In the genomic region with DNA sequence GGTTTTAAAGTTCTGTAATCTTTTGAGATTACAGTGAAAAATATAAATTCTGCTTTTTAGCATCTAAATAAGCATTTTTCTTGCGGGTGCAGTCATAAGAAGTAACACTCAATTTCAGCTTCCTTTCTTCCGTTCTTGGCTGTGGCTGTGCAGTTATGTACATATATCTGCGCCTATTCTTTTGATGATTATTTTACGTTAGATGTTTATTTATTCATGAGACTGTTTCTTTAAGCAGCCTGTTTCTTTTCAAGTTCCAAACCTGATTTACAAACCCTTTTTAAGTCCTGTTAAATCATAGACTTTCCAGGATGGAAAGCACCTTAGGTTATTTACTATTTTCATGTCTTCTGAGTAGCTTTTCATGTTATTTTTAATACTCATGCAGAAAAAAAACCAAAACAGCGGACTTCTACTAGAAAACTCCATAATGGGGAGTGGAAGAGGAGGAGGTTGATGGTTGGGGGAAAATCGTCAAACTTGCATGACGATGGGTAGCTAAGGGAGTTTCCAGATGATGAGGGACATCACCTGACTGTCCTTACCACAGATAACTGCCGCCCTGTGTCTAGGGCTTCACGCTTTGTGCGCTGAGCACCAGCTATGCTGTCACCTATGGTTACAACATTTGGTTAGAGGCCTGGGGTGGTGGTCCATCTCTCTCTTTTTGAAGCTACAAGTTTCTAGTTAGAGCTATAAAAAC, we compare ENCODE assay signal across 9 cellular contexts. TPM values are rescaled to one million over a fixed set of nuclear protein-coding genes. Genes with fewer than 3 reads are reported as not detected.
A peak's percentile ranks its signal among the peaks of the same experiment; 100 is the strongest.
DNase-seq lines count a peak whose midpoint lies in the region; ATAC-seq and TF ChIP-seq lines count a peak whose summit lies in the region.
"Had no signal": no experiment of that assay in that cellular context is flagged by ENCODE, and none has a peak within 500 bp of the region (broad histone marks: within the 10 kb centered on the region; RNA-seq: fewer than 3 reads in every experiment).

No MANE protein-coding gene starts in this region.

- H3K4me1 ChIP-seq in aorta (ENCODE audit: control insufficient read depth in 1 of 2, insufficient read depth in 2 of 2, low read length in 2 of 2), result no peaks in the 10 kb centered on the region

- intact Hi-C loops in aorta (cut with DNase I), result loop anchor here in 1 of 2 donors (5.0 kb wide), 1 partner anchor 50 kb away; no protein-coding TSS in a partner anchor

- no peaks in the 10 kb centered on the region for H3K9me3 ChIP-seq in aorta (ENCODE audit: control insufficient read depth, low read length)

- in situ Hi-C loops in GM18951 (cut with MboI; ENCODE audit: low sequenced_read_pairs, unreplicated experiment), result no loop called here

- ATAC-seq in HG03103 (IDR thresholded peaks at IDR 0.05; ENCODE audit: low read depth, unreplicated experiment) (peak; percentile 69), aorta (ENCODE audit: low FRiP score) (no peak)

- H3K27ac ChIP-seq in aorta (ENCODE audit: low read depth in 1 of 2, low read length in 2 of 2), result no peak overlapping the region

- 87 to 88% methylated on average over 10 of the region's 10 CpGs for WGBS in aorta, 2 donors

- H3K4me3 ChIP-seq in aorta (ENCODE audit: low read length in 2 of 2), result no peak overlapping the region

- H3K36me3 ChIP-seq in aorta (ENCODE audit: control insufficient read depth in 1 of 2, insufficient read depth in 2 of 2, low read length in 1 of 2), result no peaks in the 10 kb centered on the region

- peak; percentile 53 for TF ChIP-seq POLR2A in GM18951 (IDR thresholded peaks at IDR 0.05; ENCODE audit: extremely low read depth, insufficient read depth, insufficient read length)

- peak; percentile 54 for DNase-seq in activated CD8-positive, alpha-beta memory T cell treated with anti-CD3 and anti-CD28 coated beads, Interleukin-2, amount 50 U/mL, for 4 hours
- DNase-seq in stimulated activated CD4-positive, alpha-beta T cell treated with anti-CD3 and anti-CD28 coated beads, Interleukin-2, amount 100 ng/mL, for 48 hours, result peak; percentile 26 to 28
- no peak for DNase-seq in NCI-H146 (lab: John Stamatoyannopoulos, UW)
- DNase-seq in NCI-H2081 (lab: John Stamatoyannopoulos, UW), result no peak
- no peak for DNase-seq in NCI-H1092 treated with DMSO at 0.1 percent for 48 hours (lab: John Stamatoyannopoulos, UW)
- DNase-seq in aorta, result no peak
- DNase-seq: IMR-90 had no signal

- H3K27me3 ChIP-seq in aorta (ENCODE audit: control insufficient read depth in 1 of 2, insufficient read depth in 2 of 2, low read length in 1 of 2), result no peaks in the 10 kb centered on the region

RNA-seq across cellular contexts. Expression of gene PRDM2, which starts 2.6 kb away (rescaled TPM):
- 10 to 100 TPM; 55.6 to 58.7 TPM for total RNA-seq in aorta
- 10 to 100 TPM; 11.1 to 20.8 TPM for polyA plus RNA-seq in aorta

Comparison
In these comparisons a context has a peak if more than half of its experiments do, and no peak if none do; other contexts are left out.
1. DNase-seq: peak in activated CD8-positive, alpha-beta memory T cell treated with anti-CD3 and anti-CD28 coated beads, Interleukin-2, amount 50 U/mL, for 4 hours (single experiment) and stimulated activated CD4-positive, alpha-beta T cell treated with anti-CD3 and anti-CD28 coated beads, Interleukin-2, amount 100 ng/mL, for 48 hours (2 of 2); none in NCI-H146 (single experiment), NCI-H2081 (0 of 2), NCI-H1092 treated with DMSO at 0.1 percent for 48 hours (single experiment) and aorta (0 of 2).